In genomic region chr16:85134076-85134793, GRCh38 we compare ENCODE assay signal across 18 cellular contexts. TPM values are rescaled to one million over a fixed set of nuclear protein-coding genes. Genes with fewer than 3 reads are reported as not detected.
DNase-seq lines count a peak whose midpoint lies in the region; ATAC-seq, FAIRE-seq and TF ChIP-seq lines count a peak whose summit lies in the region.
"Had no signal": no experiment of that assay in that cellular context is flagged by ENCODE, and none has a peak within 500 bp of the region (broad histone marks: within the 10 kb centered on the region; RNA-seq: fewer than 3 reads in every experiment).

No MANE protein-coding gene starts in this region.

- H3K56ac ChIP-seq in H1 (replicated peaks; ENCODE audit: insufficient read length, low read depth, low read length): no peak overlapping the region

- H3K4me3 ChIP-seq in HepG2 (replicated peaks in 1 of 3; ENCODE audit: insufficient read depth in 1 of 3, low read depth in 2 of 3, low read length in 3 of 3): no peak overlapping the region
- no peak overlapping the region for H3K4me3 ChIP-seq in right lobe of liver
- no peak overlapping the region for H3K4me3 ChIP-seq in H1 (ENCODE audit: extremely low read depth in 1 of 4, insufficient read depth in 2 of 4, low read depth in 3 of 4, low read length in 4 of 4)
- no peak overlapping the region for H3K4me3 ChIP-seq in osteoblast (ENCODE audit: insufficient read depth, low read length)

- H3K9me3 ChIP-seq in HepG2 (ENCODE audit: low read length) (no peaks in the 10 kb centered on the region), right lobe of liver (peaks cover 0 to 5% (median 0%) of the 10 kb centered on the region in 4 donors), H1 (ENCODE audit: insufficient read depth in 2 of 2, low read depth in 1 of 2, low read length in 1 of 2) (no peaks in the 10 kb centered on the region; a peak in 1 of 4 replicates), osteoblast (ENCODE audit: low read depth, low read length) (no peaks in the 10 kb centered on the region)

- H3K27me3 ChIP-seq in HepG2 (ENCODE audit: control insufficient read depth in 1 of 2, insufficient read depth in 2 of 2, low read length in 2 of 2) (peaks cover 0 to 12% of the 10 kb centered on the region in 2 experiments; a peak in 2 of 5 replicates), right lobe of liver (no peaks in the 10 kb centered on the region), H1 (replicated peaks in 1 of 4; ENCODE audit: control insufficient read depth in 3 of 4, extremely low read depth in 1 of 4, insufficient read depth in 3 of 4, low read length in 3 of 4) (no peaks in the 10 kb centered on the region), osteoblast (ENCODE audit: insufficient read depth, low read length) (no peaks in the 10 kb centered on the region)

- no peak overlapping the region for H3K4ac ChIP-seq in H1 (replicated peaks; ENCODE audit: insufficient read length, low read depth, low read length)

- TF ChIP-seq RAD21 in HepG2 (CRISPR knock-in tag; IDR thresholded peaks at IDR 0.05): no peak
- TF ChIP-seq RAD21 in H1 (IDR thresholded peaks at IDR 0.05 in 1 of 2, conservative IDR thresholded peaks at IDR 0.05 in 1 of 2; ENCODE audit: low read depth in 2 of 2, low read length in 2 of 2): no peak

- no TSS peak for BruUV-seq in HepG2 (replicated peaks; lab: Mats Ljungman, UMichigan)

- H3K36me3 ChIP-seq in HepG2 (replicated peaks in 1 of 2; ENCODE audit: control insufficient read depth in 1 of 2, insufficient read depth in 2 of 2, low read length in 2 of 2): no peaks in the 10 kb centered on the region
- H3K36me3 ChIP-seq in right lobe of liver: no peaks in the 10 kb centered on the region
- H3K36me3 ChIP-seq in H1 (ENCODE audit: control insufficient read depth in 2 of 4, insufficient read depth in 4 of 4, low read length in 3 of 4): no peaks in the 10 kb centered on the region
- no peaks in the 10 kb centered on the region for H3K36me3 ChIP-seq in osteoblast (ENCODE audit: insufficient read depth, low read length)

- no peaks in the 10 kb centered on the region for H3K23me2 ChIP-seq in H1 (ENCODE audit: low read depth, low read length)

- no peak overlapping the region for H2AFZ ChIP-seq in HepG2 (ENCODE audit: low read length)
- no peak overlapping the region for H2AFZ ChIP-seq in H1 (ENCODE audit: low read length)
- no peak overlapping the region for H2AFZ ChIP-seq in osteoblast (ENCODE audit: low read length)

- no peak overlapping the region for H2BK120ac ChIP-seq in H1 (replicated peaks; ENCODE audit: low read depth, low read length)

- H2AK5ac ChIP-seq in H1 (ENCODE audit: low read depth, low read length): no peak overlapping the region

- TF ChIP-seq POLR2A in HepG2 (IDR thresholded peaks at IDR 0.05; ENCODE audit: insufficient read depth in 1 of 2, low read depth in 2 of 2, low read length in 2 of 2) (no peak), right lobe of liver (IDR thresholded peaks at IDR 0.05) (no peak), H1 (IDR thresholded peaks at IDR 0.05; ENCODE audit: control extremely low read depth in 1 of 2, low read depth in 2 of 2, low read length in 2 of 2) (no peak)

- H3K4me2 ChIP-seq in HepG2 (ENCODE audit: low read depth, low read length) (no peak overlapping the region), H1 (ENCODE audit: insufficient read depth in 1 of 2, low read depth in 2 of 2, low read length in 2 of 2) (no peak overlapping the region), osteoblast (ENCODE audit: insufficient read depth, low read length) (no peak overlapping the region)

- no peak overlapping the region for H3K27ac ChIP-seq in HepG2 (ENCODE audit: extremely low read length, insufficient read depth, low read length)
- H3K27ac ChIP-seq in right lobe of liver: no peak overlapping the region
- H3K27ac ChIP-seq in H1 (ENCODE audit: low read depth, low read length): no peak overlapping the region
- H3K27ac ChIP-seq in osteoblast (ENCODE audit: low read depth, low read length): no peak overlapping the region
- H3K27ac ChIP-seq: C4-2B had no signal

- H3K23ac ChIP-seq in H1 (ENCODE audit: insufficient read length): no peak overlapping the region

- H2BK5ac ChIP-seq in H1 (ENCODE audit: low read depth, low read length): no peak overlapping the region

- 0 out of 2 replicates have a peak overlapping the region, but pooled peaks have one; percentile 25 for H2BK15ac ChIP-seq in H1 (ENCODE audit: low read length)

- H3K79me2 ChIP-seq in HepG2 (ENCODE audit: insufficient read depth, low read length) (no peaks in the 10 kb centered on the region), H1 (ENCODE audit: control insufficient read depth in 1 of 2, insufficient read depth in 2 of 2, low read length in 2 of 2) (no peaks in the 10 kb centered on the region), osteoblast (ENCODE audit: insufficient read depth, low read length) (no peaks in the 10 kb centered on the region)

- peak overlapping the region; percentile 60; the same call in 1 of the 2 replicates for H2BK12ac ChIP-seq in H1 (ENCODE audit: low read depth, low read length)

- DNase-seq in HepG2 (ENCODE audit: low spot score): no peak
- no peak for DNase-seq in right lobe of liver
- no peak for DNase-seq in H1 (ENCODE audit: low read depth in 1 of 2, low spot score in 2 of 2)
- DNase-seq in osteoblast (ENCODE audit: insufficient read length, low spot score, missing footprints): peak; percentile 23
- no peak for DNase-seq in NCI-H1417 treated with DMSO at 0.1 percent for 48 hours (lab: John Stamatoyannopoulos, UW)
- DNase-seq: ACHN, DMS79, H9, NCI-H1105, NCI-H1694, NCI-H2081 treated with DMSO at 0.1 percent for 48 hours, NCI-H774 had no signal

- CTCF ChIA-PET in HepG2 (lab: Yijun Ruan, JAX; ENCODE audit: low intra/inter-chr PET ratio, low total read pairs): no interaction called here
- CTCF ChIA-PET in H1 (lab: Charles Lee; ENCODE audit: partially characterized antibody): interaction anchor here (0.7 kb wide), 1 partner anchor 11 kb away, joined by 3 read pairs; no protein-coding TSS in a partner anchor

- H3K9ac ChIP-seq in HepG2 (ENCODE audit: insufficient read depth, low read depth, low read length): no peak overlapping the region
- H3K9ac ChIP-seq in H1 (replicated peaks in 1 of 4; ENCODE audit: extremely low read depth in 1 of 4, low read depth in 3 of 4, low read length in 3 of 4): no peak overlapping the region

- in situ Hi-C loops in HepG2 (cut with HindIII; ENCODE audit: extremely low pct_ligation_motif_present, low pct_unique_long_range_greater_than_20kb): no loop called here

- POLR2A ChIA-PET in HepG2 (lab: Yijun Ruan, JAX): interaction anchor here (1.2 to 5.0 kb wide), 5 partner anchors 10 to 71 kb away, joined by 4 to 34 read pairs (median 4); no protein-coding TSS in a partner anchor
- POLR2A ChIA-PET in H1 (lab: Charles Lee; ENCODE audit: partially characterized antibody): no interaction called here

- H3K14ac ChIP-seq in H1 (ENCODE audit: insufficient read length): no peak overlapping the region

- FAIRE-seq in HepG2 (lab: Jason Lieb, UNC) (no peak), H1 (lab: Jason Lieb, UNC) (no peak)
- FAIRE-seq: HTR-8/SVneo had no signal

- WGBS in HepG2 (ENCODE audit: low lambda C conversion rate): 66% methylated on average over 13 of the region's 19 CpGs
- WGBS in right lobe of liver (ENCODE audit: insufficient coverage, low coverage, low lambda C conversion rate, missing lambda C conversion rate): 90% methylated on average over 7 of the region's 19 CpGs
- 87% methylated on average over 18 of the region's 19 CpGs; no CpG with 5 or more reads in 1 of the 2 experiments for WGBS in H1 (ENCODE audit: extremely low coverage in 1 of 2, insufficient coverage in 1 of 2, insufficient read length in 1 of 2, insufficient replicate concordance in 2 of 2, low coverage in 1 of 2, low lambda C conversion rate in 2 of 2, missing lambda C conversion rate in 1 of 2), 2 experiments

- H4K8ac ChIP-seq in H1 (ENCODE audit: extremely low read depth, insufficient read depth, low read length): 0 out of 2 replicates have a peak overlapping the region, but pooled peaks have one; percentile 1

- intact Hi-C loops in HepG2 (cut with micrococcal nuclease; ENCODE audit: unreplicated experiment): no loop called here
- intact Hi-C loops in right lobe of liver (cut with DNase I): no loop called here

- no peak overlapping the region for H4K5ac ChIP-seq in H1 (ENCODE audit: insufficient read length, low read depth, low read length)

- no peak for ATAC-seq in HepG2
- ATAC-seq in right lobe of liver: no peak
- no peak for ATAC-seq in GM18519 (IDR thresholded peaks at IDR 0.05; ENCODE audit: low FRiP score, unreplicated experiment)
- ATAC-seq in GM18511 (IDR thresholded peaks at IDR 0.05; ENCODE audit: unreplicated experiment): no peak

- TF ChIP-seq EP300 in HepG2 (IDR thresholded peaks at IDR 0.05; ENCODE audit: low read depth in 2 of 2, low read length in 2 of 2): no peak
- TF ChIP-seq EP300 in HepG2 (CRISPR knock-in tag; IDR thresholded peaks at IDR 0.05; ENCODE audit: borderline replicate concordance): no peak
- no peak for TF ChIP-seq EP300 in H1 (IDR thresholded peaks at IDR 0.05; ENCODE audit: borderline replicate concordance in 1 of 2, low read depth in 2 of 2, low read length in 2 of 2)

- no peak overlapping the region for H3K18ac ChIP-seq in H1 (ENCODE audit: extremely low read depth, low read length)

- peak overlapping the region; percentile 36 for H4K91ac ChIP-seq in H1 (replicated peaks; ENCODE audit: insufficient read length, low read length)

- H4K20me1 ChIP-seq in HepG2 (ENCODE audit: insufficient read depth, low read length) (no peaks in the 10 kb centered on the region), H1 (replicated peaks in 1 of 2; ENCODE audit: control insufficient read depth in 1 of 2, insufficient read depth in 2 of 2, low read length in 2 of 2) (no peaks in the 10 kb centered on the region), osteoblast (ENCODE audit: insufficient read depth, low read length) (no peaks in the 10 kb centered on the region)

- TF ChIP-seq CTCF in HepG2 (CRISPR knock-in tag; IDR thresholded peaks at IDR 0.05): no peak
- TF ChIP-seq CTCF in right lobe of liver (IDR thresholded peaks at IDR 0.05): no peak
- no peak for TF ChIP-seq CTCF in H1 (IDR thresholded peaks at IDR 0.05; ENCODE audit: control extremely low read depth in 1 of 3, insufficient read depth in 1 of 3, low read depth in 1 of 3, low read length in 3 of 3)
- no peak for TF ChIP-seq CTCF in osteoblast (IDR thresholded peaks at IDR 0.05; ENCODE audit: extremely low read depth, low read depth, low read length)

- 0 out of 2 replicates have a peak overlapping the region, but pooled peaks have one; percentile 1 for H2BK20ac ChIP-seq in H1 (ENCODE audit: low read length)

- no peaks in the 10 kb centered on the region for H3K79me1 ChIP-seq in H1 (ENCODE audit: low read depth, low read length)

- H3K4me1 ChIP-seq in HepG2 (ENCODE audit: insufficient read depth, low read length): peaks cover 52% of the 10 kb centered on the region
- peaks cover 0 to 7% (median 3%) of the 10 kb centered on the region in 4 donors for H3K4me1 ChIP-seq in right lobe of liver
- H3K4me1 ChIP-seq in H1 (replicated peaks in 1 of 4; ENCODE audit: control insufficient read depth in 3 of 4, insufficient read depth in 4 of 4, low read length in 3 of 4): peaks cover 0 to 11% (median 2%) of the 10 kb centered on the region in 4 experiments; a peak in 4 of 7 replicates
- H3K4me1 ChIP-seq in osteoblast (ENCODE audit: insufficient read depth, low read length): peaks cover 33% of the 10 kb centered on the region

RNA-seq across cellular contexts. Expression of gene CIBAR2, which starts 22.0 kb away (rescaled TPM):
- total RNA-seq in HepG2 (2016; rRNA removed; fragmentation: Illumina TruSeq; extraction: Trizol) (not detected in 2 replicates), right lobe of liver (not detected), osteoblast (under 0.01 TPM in 1 of 2 replicates, not detected in the other)
- total RNA-seq in HepG2 (2016; cell fraction: cytosol; rRNA removed; fragmentation: Illumina TruSeq; extraction: Trizol; ENCODE audit: low read depth): not detected in 2 replicates
- not detected in 2 replicates for total RNA-seq in HepG2 (2016; cell fraction: insoluble cytoplasmic fraction; rRNA removed; fragmentation: Illumina TruSeq; extraction: Trizol)
- not detected in 2 replicates for total RNA-seq in HepG2 (2016; cell fraction: membrane; rRNA removed; fragmentation: Illumina TruSeq; extraction: Trizol)
- total RNA-seq in HepG2 (2016; cell fraction: nucleus; rRNA removed; fragmentation: Illumina TruSeq; extraction: Trizol): not detected in 2 replicates
- polyA plus RNA-seq in HepG2 (2011; rRNA removed) (not detected in 2 replicates), H1 (2011; rRNA removed) (0.06 and 0.18 TPM in 2 replicates)
- polyA plus RNA-seq in HepG2 (2011; cell fraction: cytosol; rRNA removed): not detected in 2 replicates
- polyA plus RNA-seq in HepG2 (2011; cell fraction: nucleus; rRNA removed): not detected in 2 replicates
- polyA plus RNA-seq in HepG2 (2012): not detected in 2 replicates
- polyA plus RNA-seq in HepG2 (2016; cell fraction: cytosol; fragmentation: Illumina TruSeq; extraction: Trizol; ENCODE audit: low read depth): not detected in 2 replicates
- polyA plus RNA-seq in HepG2 (2016; cell fraction: insoluble cytoplasmic fraction; fragmentation: Illumina TruSeq; extraction: Trizol; ENCODE audit: low read depth): not detected in 2 replicates
- not detected in 2 replicates for polyA plus RNA-seq in HepG2 (2016; cell fraction: membrane; fragmentation: Illumina TruSeq; extraction: Trizol; ENCODE audit: low read depth)
- polyA plus RNA-seq in HepG2 (2016; cell fraction: nucleus; fragmentation: Illumina TruSeq; extraction: Trizol; ENCODE audit: insufficient read depth, low read depth): not detected in 2 replicates
- polyA minus RNA-seq in HepG2 (2011; rRNA and poly(A)+ RNA removed; ENCODE audit: low replicate concordance): not detected in 2 replicates
- not detected in 2 replicates for polyA minus RNA-seq in HepG2 (2011; cell fraction: cytosol; rRNA and poly(A)+ RNA removed)
- polyA minus RNA-seq in HepG2 (2011; cell fraction: nucleus; rRNA and poly(A)+ RNA removed): not detected in 2 replicates
- total RNA-seq in H1 (2021; fragmentation: NEBNext Ultra II Directional; extraction: Animal tissue kit (Norgen Biotek cat#: 25700)): not detected in 2 replicates
- polyA plus RNA-seq in H1 (2011; cell fraction: cytosol; rRNA removed): 0.12 TPM
- 0.23 TPM for polyA plus RNA-seq in H1 (2011; cell fraction: nucleus; rRNA removed)
- polyA plus RNA-seq in H1 (2012, experiment 1 of 2): 0.15 to 0.29 TPM in 2 of 4 replicates, not detected in the others
- 0.42 TPM for polyA plus RNA-seq in H1 (2012, experiment 2 of 2)
- 0.06 TPM for polyA plus RNA-seq in H1 (2013, experiment 1 of 2)
- 0.02 TPM for polyA plus RNA-seq in H1 (2013, experiment 2 of 2)
- polyA minus RNA-seq in H1 (2011; rRNA and poly(A)+ RNA removed): 0.17 TPM in 1 of 2 replicates, not detected in the other
- not detected for polyA minus RNA-seq in H1 (2011; cell fraction: cytosol; rRNA and poly(A)+ RNA removed)
- not detected for polyA minus RNA-seq in H1 (2011; cell fraction: nucleus; rRNA and poly(A)+ RNA removed)
- total RNA-seq: H9, NCI-H460, RPMI7951 had no signal

Comparison
In these comparisons a context has a peak if more than half of its experiments do, and no peak if none do; other contexts are left out.
1. Of the 41 proteins assayed by ChIP-seq in both HepG2 and H1: peak only in HepG2: none; only in H1: KDM1A; in both: none; in neither: 40.